26 cellular contexts compared by ENCODE assay signal in the genomic region with DNA sequence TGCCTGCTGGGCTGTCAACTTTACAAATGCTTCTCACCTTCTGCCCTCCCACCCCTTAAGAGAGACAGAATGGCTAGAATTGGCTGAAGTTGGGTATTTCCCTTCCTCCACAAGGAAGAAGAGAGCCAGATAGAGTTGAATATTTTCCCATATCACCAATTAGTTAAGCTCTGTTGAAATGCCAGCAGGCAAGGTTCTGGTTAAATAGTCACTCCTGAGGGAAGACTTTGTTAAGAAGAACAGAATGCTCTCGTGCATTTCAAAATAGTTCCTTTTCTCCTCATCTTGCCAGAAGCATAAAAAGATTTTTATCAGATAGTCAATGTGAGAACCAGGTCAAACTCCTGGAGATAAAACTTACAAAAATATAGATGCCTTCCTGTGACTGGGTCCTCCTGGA.
"Had no signal": no experiment of that assay in that cellular context is flagged by ENCODE, and none has a peak within 500 bp of the region (broad histone marks: within the 10 kb centered on the region; RNA-seq: fewer than 3 reads in every experiment).

No MANE protein-coding gene starts in this region.

- H3K27me3 ChIP-seq: brain microvascular endothelial cell, foreskin keratinocyte, heart left ventricle, sigmoid colon, suprapubic skin, tibial artery had no signal

- H3K27ac ChIP-seq: brain microvascular endothelial cell, foreskin keratinocyte, heart left ventricle, parathyroid adenoma, psoas muscle, sigmoid colon, suprapubic skin, tibial artery, VCaP had no signal

- H2AFZ ChIP-seq: parathyroid adenoma had no signal

- H3K36me3 ChIP-seq: brain microvascular endothelial cell, heart left ventricle, sigmoid colon, suprapubic skin, tibial artery had no signal

- H3K4me3 ChIP-seq: heart left ventricle, psoas muscle, sigmoid colon, suprapubic skin, tibial artery had no signal

- H3K4me1 ChIP-seq: foreskin keratinocyte, heart left ventricle, parathyroid adenoma, psoas muscle, sigmoid colon, suprapubic skin, tibial artery had no signal

- DNase-seq: activated CD4-positive, alpha-beta memory T cell treated with anti-CD3 and anti-CD28 coated beads for 36 hours; activated CD4-positive, alpha-beta T cell treated with anti-CD3 and anti-CD28 coated beads for 4 hours; activated gamma-delta T cell treated with Interleukin-2 at 50 U/mL for 16 hours; activated naive CD4-positive, alpha-beta T cell treated with anti-CD3 and anti-CD28 coated beads, Interleukin-2, amount 50 U/mL, for 16 hours; activated naive CD8-positive, alpha-beta T cell treated with anti-CD3 and anti-CD28 coated beads, Interleukin-2, amount 50 U/mL, for 24 hours; activated T-cell treated with anti-CD3 and anti-CD28 coated beads, Interleukin-2, amount 50 U/mL, for 4 hours; anterior cingulate cortex; brain microvascular endothelial cell; caudate nucleus; endodermal cell; foreskin keratinocyte; heart left ventricle; naive B cell; nucleus accumbens; psoas muscle; sigmoid colon; stimulated activated CD4-positive, alpha-beta T cell treated with anti-CD3 and anti-CD28 coated beads, Interleukin-15, amount 100 ng/mL, for 24 hours; stimulated activated CD4-positive, alpha-beta T cell treated with anti-CD3 and anti-CD28 coated beads, Interleukin-2, amount 100 ng/mL, for 24 hours; stimulated activated naive B cell treated with anti-CD40 and anti-IgM and Interleukin-4, amounts not matched to agents 10 μg/mL and 1 μg/mL and 100 μg/mL, for 72 hours; T-helper 9 cell; tibial artery had no signal

- H3K9ac ChIP-seq: parathyroid adenoma had no signal

- ATAC-seq: activated naive CD8-positive, alpha-beta T cell treated with anti-CD3 and anti-CD28 coated beads, Interleukin-2, amount 50 U/mL, for 24 hours; activated T-cell treated with anti-CD3 and anti-CD28 coated beads, Interleukin-2, amount 50 U/mL, for 4 hours; activated T-helper 17 cell treated with anti-CD3 and anti-CD28 coated beads, Interleukin-2, amount 50 U/mL, for 72 hours; esophagus mucosa; foreskin keratinocyte; heart left ventricle; psoas muscle; stimulated activated naive B cell treated with anti-CD40 and anti-IgM and Interleukin-4, amounts not matched to agents 10 μg/mL and 1 μg/mL and 100 μg/mL, for 72 hours had no signal

- H3K79me2 ChIP-seq: parathyroid adenoma had no signal

- H3K9me3 ChIP-seq: psoas muscle, tibial artery had no signal
